Comparison of ENCODE assay signal across 8 cellular contexts in the genomic region with DNA sequence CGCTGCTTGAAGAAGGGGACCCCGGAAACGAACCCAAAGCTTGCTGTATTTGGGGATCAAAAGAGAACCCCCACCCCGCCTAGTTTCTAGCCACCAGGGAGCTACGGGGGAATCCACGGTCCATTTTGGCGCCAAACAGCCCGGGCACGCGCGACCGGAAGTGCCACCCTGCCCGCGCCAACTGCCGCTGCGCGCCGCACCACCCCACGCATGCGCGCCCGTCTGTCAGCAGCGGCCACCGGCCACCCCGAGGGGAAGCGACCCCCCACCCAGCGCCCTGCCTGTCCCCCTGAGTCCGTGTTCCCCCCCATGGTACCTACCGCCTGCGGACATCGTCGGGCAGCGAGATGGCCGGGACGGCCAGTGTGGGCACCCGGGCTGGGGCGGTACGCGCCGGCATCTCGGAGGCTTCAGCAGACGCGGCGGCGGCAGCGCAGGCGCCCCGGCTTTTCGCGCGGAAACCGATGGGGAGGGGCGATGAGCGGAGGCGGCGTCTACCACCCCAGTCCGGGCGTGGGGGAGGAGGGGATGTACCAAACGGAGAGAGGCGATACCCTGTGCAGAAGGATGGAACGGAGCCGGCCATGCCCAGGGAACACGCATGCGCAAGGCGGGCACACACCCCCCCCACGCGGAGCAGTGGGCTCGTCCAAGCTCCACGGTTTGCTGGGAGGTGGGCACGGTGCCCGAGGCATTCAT. TPM values are rescaled to one million over a fixed set of nuclear protein-coding genes. Genes with fewer than 3 reads are reported as not detected.
DNase-seq lines count a peak whose midpoint lies in the region; ATAC-seq and TF ChIP-seq lines count a peak whose summit lies in the region.

DNMT1 (minus strand) TSS at position 454 of the 699 bp plus-strand sequence; CDS start at position 400, 54 bp downstream.

- peak within 1 kb of the TSS; percentile 67 for H3K4me3 ChIP-seq in BJ (ENCODE audit: low read depth, low read length)

- DNase-seq in BJ (ENCODE audit: low read depth) (peak; percentile 69), GM19240 (ENCODE audit: insufficient read length, low spot score) (peak; percentile 93), NCI-H748 (lab: John Stamatoyannopoulos, UW; ENCODE audit: unreplicated experiment) (peak; percentile 93), dedifferentiated amniotic fluid mesenchymal stem cell (ENCODE audit: extremely low spot score) (peak; percentile 91), left lobe of liver (ENCODE audit: low spot score) (peak; percentile 95)
- peak; percentile 95 for DNase-seq in activated CD4-positive, alpha-beta T cell treated with anti-CD3 and anti-CD28 coated beads, Interleukin-2, amount 50 U/mL, for 1 hour
- DNase-seq in stimulated activated CD4-positive, alpha-beta T cell treated with anti-CD3 and anti-CD28 coated beads, Interleukin-2, amount 100 ng/mL, for 24 hours, result peak; percentile 99

- peak; percentile 64 for ATAC-seq in HG03520 (IDR thresholded peaks at IDR 0.05; ENCODE audit: unreplicated experiment)
- peak; percentile 94 for ATAC-seq in left lobe of liver

- TF ChIP-seq CTCF in BJ (IDR thresholded peaks at IDR 0.05; ENCODE audit: insufficient read depth, low read depth, low read length), result no peak

- CTCF ChIA-PET in BJ (lab: Yijun Ruan, JAX), result interaction anchor here (0.8 to 1.3 kb wide), 2 partner anchors 12 to 34 kb away, joined by 3 to 4 read pairs; no protein-coding TSS in a partner anchor

- H3K36me3 ChIP-seq in BJ (ENCODE audit: control insufficient read depth, insufficient read depth, low read length), result no peaks in the 10 kb centered on the region; the same call in 1 of the 2 replicates

- no peaks in the 10 kb centered on the region for H3K27me3 ChIP-seq in BJ (ENCODE audit: control insufficient read depth, insufficient read depth, low read length)

- POLR2A ChIA-PET in BJ (lab: Charles Lee), result interaction anchor here (0.6 kb wide), 1 partner anchor 117 kb away, joined by 6 read pairs; no protein-coding TSS in a partner anchor

RNA-seq across cellular contexts. Expression of gene DNMT1, which starts in this region (rescaled TPM):
- 27.4 and 31.5 TPM in 2 replicates for polyA plus RNA-seq in BJ (2011; rRNA removed)
- polyA minus RNA-seq in BJ (2011; rRNA and poly(A)+ RNA removed), result 39.9 and 42.4 TPM in 2 replicates
- total RNA-seq in left lobe of liver, result 21.5 TPM

Comparison
In these comparisons a context has a peak if more than half of its experiments do, and no peak if none do; other contexts are left out.
1. Peak in every context shown above with its lines: DNase-seq, ATAC-seq and H3K4me3 ChIP-seq.